Comparison of ENCODE assay signal across 9 cellular contexts in genomic region chr18:58937204-58937603, GRCh38.
DNase-seq lines count a peak whose midpoint lies in the region; ATAC-seq and TF ChIP-seq lines count a peak whose summit lies in the region.
"Had no signal": no experiment of that assay in that cellular context is flagged by ENCODE, and none has a peak within 500 bp of the region (broad histone marks: within the 10 kb centered on the region; RNA-seq: fewer than 3 reads in every experiment).

No MANE protein-coding gene starts in this region.

- H4K20me1 ChIP-seq in SK-N-SH (ENCODE audit: insufficient read depth): no peaks in the 10 kb centered on the region

- TF ChIP-seq POLR2A in spleen (IDR thresholded peaks at IDR 0.05): no peak

- WGBS in SK-N-SH (ENCODE audit: low lambda C conversion rate): 41% methylated on average over 3 of the region's 3 CpGs
- WGBS in spleen, 5 donors: 29 to 42% (median 33%) methylated on average over 3 of the region's 3 CpGs

- H3K36me3 ChIP-seq in SK-N-SH (replicated peaks in 1 of 2; ENCODE audit: control insufficient read depth in 1 of 2, insufficient read depth in 2 of 2, low read length in 1 of 2) (peaks cover 12 to 31% of the 10 kb centered on the region in 2 experiments), spleen (peaks cover 0 to 38% (median 13%) of the 10 kb centered on the region in 6 donors)

- H3K4me3 ChIP-seq in SK-N-SH (ENCODE audit: low read depth in 2 of 2, low read length in 1 of 2) (peak overlapping the region in 1 of 2 experiments; percentile 38; a peak in 2 of 4 replicates), fibroblast of pulmonary artery (replicated peaks; ENCODE audit: low read depth, low read length) (no peak overlapping the region), spleen (no peak overlapping the region)

- H3K79me2 ChIP-seq in SK-N-SH (ENCODE audit: insufficient read depth): peaks cover 26% of the 10 kb centered on the region; the same call in 1 of the 2 replicates

- H3K27ac Mint-ChIP-seq in activated naive CD4-positive, alpha-beta T cell treated with anti-CD3 and anti-CD28 coated beads, Interleukin-2, amount 50 U/mL, for 72 hours: no peak overlapping the region

- TF ChIP-seq EP300 in SK-N-SH (IDR thresholded peaks at IDR 0.05; ENCODE audit: borderline replicate concordance in 1 of 2, low read depth in 1 of 2, low read length in 1 of 2): no peak

- ATAC-seq in HG02610 (IDR thresholded peaks at IDR 0.05; ENCODE audit: unreplicated experiment) (peak; percentile 30), HG02571 (IDR thresholded peaks at IDR 0.05; ENCODE audit: unreplicated experiment) (no peak)
- no peak for ATAC-seq in activated naive CD4-positive, alpha-beta T cell treated with anti-CD3 and anti-CD28 coated beads, Interleukin-2, amount 50 U/mL, for 72 hours

- no peaks in the 10 kb centered on the region for H3K9me3 ChIP-seq in SK-N-SH
- peaks cover 0 to 9% (median 0%) of the 10 kb centered on the region in 8 donors for H3K9me3 ChIP-seq in spleen

- TF ChIP-seq CTCF in SK-N-SH (IDR thresholded peaks at IDR 0.05): no peak
- no peak for TF ChIP-seq CTCF in fibroblast of pulmonary artery (IDR thresholded peaks at IDR 0.05; ENCODE audit: low read length, missing control alignments)
- TF ChIP-seq CTCF in spleen (IDR thresholded peaks at IDR 0.05 in 8 of 11, conservative IDR thresholded peaks at IDR 0.05 in 3 of 11): no peak

- peak overlapping the region; percentile 65 for H3K4me2 ChIP-seq in SK-N-SH

- peak overlapping the region; percentile 54 for H3K9ac ChIP-seq in SK-N-SH

- H3K9me2 ChIP-seq in SK-N-SH: no peaks in the 10 kb centered on the region

- DNase-seq in SK-N-SH (no peak), fibroblast of pulmonary artery (ENCODE audit: low read depth) (peak; percentile 73), spleen (no peak), medulla oblongata (ENCODE audit: extremely low spot score) (no peak), COLO829 (ENCODE audit: low spot score) (no peak)
- no peak for DNase-seq in activated naive CD4-positive, alpha-beta T cell treated with anti-CD3 and anti-CD28 coated beads, Interleukin-2, amount 50 U/mL, for 72 hours (ENCODE audit: low spot score in 2 of 2)
- DNase-seq: NCI-H2081 had no signal

- intact Hi-C loops in spleen (cut with DNase I; ENCODE audit: low total_unique reads): no loop called here

- no peaks in the 10 kb centered on the region for H3K9me3 Mint-ChIP-seq in activated naive CD4-positive, alpha-beta T cell treated with anti-CD3 and anti-CD28 coated beads, Interleukin-2, amount 50 U/mL, for 72 hours

- H3K4me1 ChIP-seq in SK-N-SH (ENCODE audit: control insufficient read depth in 1 of 2, insufficient read depth in 2 of 2, low read depth in 1 of 2, low read length in 1 of 2) (peaks cover 3 to 16% of the 10 kb centered on the region in 2 experiments), spleen (peaks cover 0 to 27% (median 17%) of the 10 kb centered on the region in 6 donors)

- H3F3A ChIP-seq in SK-N-SH (replicated peaks; ENCODE audit: insufficient read depth): peaks cover 21% of the 10 kb centered on the region

- POLR2A ChIA-PET in SK-N-SH (lab: Yijun Ruan, JAX): no interaction called here

- CTCF ChIA-PET in SK-N-SH (lab: Yijun Ruan, JAX): no interaction called here

- H2AFZ ChIP-seq in SK-N-SH (ENCODE audit: low read depth): peak overlapping the region; percentile 44

- peaks cover 0 to 9% of the 10 kb centered on the region in 2 donors for H3K36me3 Mint-ChIP-seq in activated naive CD4-positive, alpha-beta T cell treated with anti-CD3 and anti-CD28 coated beads, Interleukin-2, amount 50 U/mL, for 72 hours

- H3K27ac ChIP-seq in SK-N-SH (ENCODE audit: low read depth in 2 of 2, low read length in 1 of 2): peak overlapping the region in 1 of 2 experiments; percentile 92; a peak in 3 of 4 replicates
- peak overlapping the region in 5 of 8 donors; percentile 7 to 68 (median 50) for H3K27ac ChIP-seq in spleen

- H3K27me3 ChIP-seq in SK-N-SH (ENCODE audit: insufficient read depth) (no peaks in the 10 kb centered on the region), spleen (replicated peaks in 1 of 7) (no peaks in the 10 kb centered on the region)

- no peak for TF ChIP-seq RAD21 in SK-N-SH (IDR thresholded peaks at IDR 0.05; ENCODE audit: low read length)

TF ChIP-seq in SK-N-SH, 30 proteins besides CTCF, POLR2A, EP300 and RAD21:
- TF ChIP-seq JUND (IDR thresholded peaks at IDR 0.05) (0 out of 2 replicates have a peak, but pooled peaks have one; percentile 9), FOSL2 (IDR thresholded peaks at IDR 0.05; ENCODE audit: borderline replicate concordance, low read depth) (peak; percentile 9; the same call in 1 of the 2 replicates), MEF2A (IDR thresholded peaks at IDR 0.05; ENCODE audit: borderline replicate concordance, low read depth) (no peak), EZH2phosphoT487 (IDR thresholded peaks at IDR 0.05; ENCODE audit: borderline replicate concordance, low read depth) (no peak), SMC3 (IDR thresholded peaks at IDR 0.05; ENCODE audit: low read depth, low read length) (no peak)
- TF ChIP-seq, protein P1, sequence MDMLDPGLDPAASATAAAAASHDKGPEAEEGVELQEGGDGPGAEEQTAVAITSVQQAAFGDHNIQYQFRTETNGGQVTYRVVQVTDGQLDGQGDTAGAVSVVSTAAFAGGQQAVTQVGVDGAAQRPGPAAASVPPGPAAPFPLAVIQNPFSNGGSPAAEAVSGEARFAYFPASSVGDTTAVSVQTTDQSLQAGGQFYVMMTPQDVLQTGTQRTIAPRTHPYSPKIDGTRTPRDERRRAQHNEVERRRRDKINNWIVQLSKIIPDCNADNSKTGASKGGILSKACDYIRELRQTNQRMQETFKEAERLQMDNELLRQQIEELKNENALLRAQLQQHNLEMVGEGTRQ (IDR thresholded peaks at IDR 0.05; ENCODE audit: borderline replicate concordance, low read depth, low read length): no peak
